ENCODE assay signal across 8 cellular contexts in the genomic region with DNA sequence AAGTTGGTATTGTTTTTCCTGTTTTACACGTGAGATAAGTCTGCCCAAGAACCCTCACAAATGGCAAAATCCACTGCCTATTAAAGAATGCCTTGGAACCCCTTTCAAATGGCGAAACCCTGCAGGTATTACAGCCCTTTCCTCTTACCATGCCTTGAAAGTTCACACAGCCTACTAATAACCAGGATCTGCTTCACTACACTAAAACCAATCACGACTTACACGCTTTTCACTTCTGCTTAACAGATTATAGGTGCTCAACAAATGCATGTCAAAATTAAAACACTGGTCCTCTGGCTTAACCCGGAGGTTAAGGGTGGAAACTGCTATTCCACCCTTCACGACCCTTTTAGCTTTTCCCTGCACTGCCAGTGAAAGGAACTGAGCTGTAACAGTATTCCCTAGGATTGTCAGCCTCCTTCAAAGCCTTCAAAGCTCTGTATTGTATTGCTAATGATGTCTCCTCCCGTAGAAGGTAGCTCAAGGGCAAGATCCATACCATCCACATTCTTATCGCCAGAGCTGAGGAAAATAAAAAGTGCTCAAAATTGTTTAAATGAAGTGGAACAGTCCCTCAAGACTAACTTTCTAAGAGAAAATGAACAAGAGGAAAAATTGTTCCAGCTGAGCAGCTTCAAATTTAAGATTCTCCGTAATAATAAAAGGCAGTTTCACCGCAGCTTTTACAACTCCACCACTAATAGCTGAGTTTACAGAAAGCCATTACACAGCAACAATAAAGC. TPM values are rescaled to one million over a fixed set of nuclear protein-coding genes. Genes with fewer than 3 reads are reported as not detected.
DNase-seq lines count a peak whose midpoint lies in the region; ATAC-seq, FAIRE-seq and TF ChIP-seq lines count a peak whose summit lies in the region.

No MANE protein-coding gene starts in this region.

- ATAC-seq in natural killer cell (no peak), GM18511 (IDR thresholded peaks at IDR 0.05; ENCODE audit: unreplicated experiment) (no peak)

- intact Hi-C loops in natural killer cell (cut with micrococcal nuclease) = loop anchor here (1.0 to 10.0 kb wide), 2 partner anchors 64 to 266 kb away; no protein-coding TSS in a partner anchor

- TF ChIP-seq CTCF in endothelial cell (IDR thresholded peaks at IDR 0.05; ENCODE audit: unreplicated experiment) = no peak
- TF ChIP-seq CTCF in natural killer cell (IDR thresholded peaks at IDR 0.05) = no peak

- peak overlapping the region; percentile 98 for H3K4me3 Mint-ChIP-seq in endothelial cell (ENCODE audit: unreplicated experiment)
- H3K4me3 Mint-ChIP-seq in natural killer cell = peak overlapping the region; percentile 93

- H3K36me3 Mint-ChIP-seq in endothelial cell (ENCODE audit: low read depth, unreplicated experiment) (peaks cover 5% of the 10 kb centered on the region), natural killer cell (no peaks in the 10 kb centered on the region)

- DNase-seq in NCI-H1092 treated with DMSO at 0.1 percent for 48 hours (lab: John Stamatoyannopoulos, UW) = peak; percentile 4
- DNase-seq in NCI-H1092 (lab: John Stamatoyannopoulos, UW) = no peak
- DNase-seq in OCI-M1 (lab: John Stamatoyannopoulos, UW) = peak; percentile 40
- DNase-seq in endothelial cell (ENCODE audit: low spot score) = no peak
- no peak for DNase-seq in natural killer cell
- DNase-seq in T-helper 9 cell = no peak
- no peak for DNase-seq in RCC 7860 (ENCODE audit: low spot score)

- H3K27ac Mint-ChIP-seq in endothelial cell (ENCODE audit: unreplicated experiment) = peak overlapping the region; percentile 82
- H3K27ac Mint-ChIP-seq in natural killer cell = peak overlapping the region; percentile 85 to 87

- H3K4me1 Mint-ChIP-seq in endothelial cell (ENCODE audit: unreplicated experiment) = peaks cover 20% of the 10 kb centered on the region
- peaks cover 39 to 51% of the 10 kb centered on the region in 2 donors for H3K4me1 Mint-ChIP-seq in natural killer cell

- H3K9me3 Mint-ChIP-seq in endothelial cell (ENCODE audit: unreplicated experiment) (no peaks in the 10 kb centered on the region), natural killer cell (no peaks in the 10 kb centered on the region)

- no peak for FAIRE-seq in RCC 7860 (lab: Jason Lieb, UNC)

- H3K27me3 Mint-ChIP-seq in endothelial cell (ENCODE audit: unreplicated experiment) (peaks cover 9% of the 10 kb centered on the region), natural killer cell (ENCODE audit: low read depth in 2 of 2) (no peaks in the 10 kb centered on the region)

RNA-seq across cellular contexts. Expression of a gene that starts 1.0 kb away (rescaled TPM):
- total RNA-seq in endothelial cell (ENCODE audit: unreplicated experiment) = 14.4 TPM
- total RNA-seq in natural killer cell = 10 to 100 TPM; 26.7 to 36.6 (median 34.9) TPM

Comparison
In these comparisons a context has a peak if more than half of its experiments do, and no peak if none do; other contexts are left out.
1. DNase-seq: peak in NCI-H1092 treated with DMSO at 0.1 percent for 48 hours (single experiment) and OCI-M1 (single experiment); none in NCI-H1092 (single experiment), endothelial cell (single experiment), natural killer cell (single experiment), T-helper 9 cell (single experiment) and RCC 7860 (single experiment).